ENCODE assay signal across 21 cellular contexts in the genomic region with DNA sequence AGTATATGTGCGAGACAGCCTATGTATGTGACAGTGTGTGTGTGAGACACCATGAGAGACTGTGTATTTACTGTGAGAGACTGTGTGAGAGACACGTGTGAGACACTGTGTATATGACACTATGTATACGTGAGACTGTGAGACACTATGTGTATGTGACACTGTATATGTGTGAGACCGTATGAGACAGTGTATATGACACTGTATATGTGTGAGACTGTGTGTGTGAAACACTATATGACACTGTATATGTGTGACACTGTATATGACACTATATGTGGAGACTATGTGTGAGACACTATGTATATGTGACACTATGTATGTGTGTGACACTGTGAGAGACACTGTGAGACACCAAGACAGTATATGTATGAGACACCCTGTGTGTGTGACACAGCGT. TPM values are rescaled to one million over a fixed set of nuclear protein-coding genes. Genes with fewer than 3 reads are reported as not detected.
DNase-seq lines count a peak whose midpoint lies in the region; ATAC-seq, FAIRE-seq and TF ChIP-seq lines count a peak whose summit lies in the region.
"Had no signal": no experiment of that assay in that cellular context is flagged by ENCODE, and none has a peak within 500 bp of the region (broad histone marks: within the 10 kb centered on the region; RNA-seq: fewer than 3 reads in every experiment).

No MANE protein-coding gene starts in this region.

- TF ChIP-seq CTCF in HCT116 (IDR thresholded peaks at IDR 0.05 in 2 of 3, conservative IDR thresholded peaks at IDR 0.05 in 1 of 3; ENCODE audit: borderline replicate concordance in 1 of 3, insufficient read depth in 1 of 3, low read depth in 2 of 3, low read length in 2 of 3) (no peak), H1 (IDR thresholded peaks at IDR 0.05; ENCODE audit: control extremely low read depth in 1 of 3, insufficient read depth in 1 of 3, low read depth in 1 of 3, low read length in 3 of 3) (no peak), natural killer cell (IDR thresholded peaks at IDR 0.05) (no peak)

- no peak overlapping the region for H2BK120ac ChIP-seq in H1 (replicated peaks; ENCODE audit: low read depth, low read length)

- no peak for DNase-seq in GM12891 (ENCODE audit: insufficient read length, low spot score)
- DNase-seq in HCT116 (ENCODE audit: low read depth, low spot score), result no peak
- no peak for DNase-seq in H1 (ENCODE audit: low read depth in 1 of 2, low spot score in 2 of 2)
- no peak for DNase-seq in natural killer cell
- DNase-seq in MV-4-11 (lab: John Stamatoyannopoulos, UW), result no peak
- DNase-seq in activated naive CD8-positive, alpha-beta T cell treated with anti-CD3 and anti-CD28 coated beads for 36 hours, result no peak
- DNase-seq in CD1c-positive myeloid dendritic cell (ENCODE audit: extremely low spot score), result no peak
- DNase-seq: ACHN; BE2C; C1 segment of cervical spinal cord; Caco-2; CD4-positive, alpha-beta T cell; GM23248; HCEC 1CT; HFFc6 had no signal

- no peak overlapping the region for H2BK15ac ChIP-seq in H1 (ENCODE audit: low read length)

- H2BK5ac ChIP-seq in H1 (ENCODE audit: low read depth, low read length), result peak overlapping the region; percentile 50; the same call in 1 of the 2 replicates

- H3K23ac ChIP-seq in H1 (ENCODE audit: insufficient read length), result no peak overlapping the region

- H3K18ac ChIP-seq in H1 (ENCODE audit: extremely low read depth, low read length), result no peak overlapping the region

- H3K14ac ChIP-seq in H1 (ENCODE audit: insufficient read length), result no peak overlapping the region

- no peak overlapping the region for H3K4me3 Mint-ChIP-seq in natural killer cell
- no peak overlapping the region for H3K4me3 Mint-ChIP-seq in activated naive CD8-positive, alpha-beta T cell treated with anti-CD3 and anti-CD28 coated beads for 36 hours
- H3K4me3 Mint-ChIP-seq: CD4-positive, alpha-beta T cell; HFFc6 had no signal

- H3K4ac ChIP-seq in H1 (replicated peaks; ENCODE audit: insufficient read length, low read depth, low read length), result peak overlapping the region; percentile 91

- no peaks in the 10 kb centered on the region for H3K4me1 ChIP-seq in HCT116 (ENCODE audit: control insufficient read depth in 1 of 2, insufficient read depth in 2 of 2, low read length in 2 of 2)
- H3K4me1 ChIP-seq in H1 (replicated peaks in 1 of 4; ENCODE audit: control insufficient read depth in 3 of 4, insufficient read depth in 4 of 4, low read length in 3 of 4), result no peaks in the 10 kb centered on the region; a peak in 1 of 7 replicates
- H3K4me1 ChIP-seq: BE2C, Caco-2 had no signal

- no peaks in the 10 kb centered on the region for H3K23me2 ChIP-seq in H1 (ENCODE audit: low read depth, low read length)

- H3K27me3 ChIP-seq in HCT116 (ENCODE audit: insufficient read depth, low read length) (no peaks in the 10 kb centered on the region), H1 (replicated peaks in 1 of 4; ENCODE audit: control insufficient read depth in 3 of 4, extremely low read depth in 1 of 4, insufficient read depth in 3 of 4, low read length in 3 of 4) (no peaks in the 10 kb centered on the region)
- H3K27me3 ChIP-seq: BE2C had no signal

- intact Hi-C loops in HCT116 (cut with micrococcal nuclease) (no loop called here), natural killer cell (cut with micrococcal nuclease) (no loop called here)

- 0 out of 2 replicates have a peak overlapping the region, but pooled peaks have one; percentile 5 for H2AK5ac ChIP-seq in H1 (ENCODE audit: low read depth, low read length)

- ATAC-seq in HCT116 (0 out of 2 replicates have a peak, but pooled peaks have one; percentile 6), natural killer cell (peak in 2 of 3 donors; percentile 17 to 18)

- WGBS in H1 (ENCODE audit: extremely low coverage in 1 of 2, insufficient coverage in 1 of 2, insufficient read length in 1 of 2, insufficient replicate concordance in 2 of 2, low coverage in 1 of 2, low lambda C conversion rate in 2 of 2, missing lambda C conversion rate in 1 of 2), 2 experiments, result 90% methylated on average over 5 of the region's 5 CpGs; no CpG with 5 or more reads in 1 of the 2 experiments

- no peaks in the 10 kb centered on the region for H3K9me3 ChIP-seq in HCT116 (ENCODE audit: control insufficient read depth in 1 of 2, insufficient read depth in 1 of 2, low read depth in 1 of 2, low read length in 2 of 2)
- no peaks in the 10 kb centered on the region for H3K9me3 ChIP-seq in H1 (ENCODE audit: insufficient read depth in 2 of 2, low read depth in 1 of 2, low read length in 1 of 2)
- H3K9me3 ChIP-seq: BE2C, Caco-2 had no signal

- no peak overlapping the region for H2BK20ac ChIP-seq in H1 (ENCODE audit: low read length)

- no peak overlapping the region for H3K56ac ChIP-seq in H1 (replicated peaks; ENCODE audit: insufficient read length, low read depth, low read length)

- no peak overlapping the region for H4K5ac ChIP-seq in H1 (ENCODE audit: insufficient read length, low read depth, low read length)

- CTCF ChIA-PET in HCT116 (lab: Charles Lee) (no interaction called here), H1 (lab: Charles Lee; ENCODE audit: partially characterized antibody) (no interaction called here)

- H3K36me3 ChIP-seq in HCT116 (ENCODE audit: control insufficient read depth in 1 of 2, insufficient read depth in 2 of 2, low read length in 2 of 2), result peaks cover 21 to 32% of the 10 kb centered on the region in 2 experiments; a peak in 3 of 4 replicates
- peaks cover 10 to 34% (median 22%) of the 10 kb centered on the region in 4 experiments for H3K36me3 ChIP-seq in H1 (ENCODE audit: control insufficient read depth in 2 of 4, insufficient read depth in 4 of 4, low read length in 3 of 4)
- H3K36me3 ChIP-seq: BE2C had no signal

- H4K8ac ChIP-seq in H1 (ENCODE audit: extremely low read depth, insufficient read depth, low read length), result no peak overlapping the region

- no peak overlapping the region for H2BK12ac ChIP-seq in H1 (ENCODE audit: low read depth, low read length)

- RAD21 ChIA-PET in HCT116 (lab: Charles Lee; ENCODE audit: low non-redundant PET in 1 of 2, low total read pairs in 2 of 2, uncharacterized antibody in 2 of 2, unreplicated experiment in 2 of 2), result no interaction called here

- no TSS peak for BruUV-seq in HCT116 (replicated peaks; lab: Mats Ljungman, UMichigan)

- TF ChIP-seq RAD21 in HCT116 (IDR thresholded peaks at IDR 0.05; ENCODE audit: low read depth) (no peak), H1 (IDR thresholded peaks at IDR 0.05 in 1 of 2, conservative IDR thresholded peaks at IDR 0.05 in 1 of 2; ENCODE audit: low read depth in 2 of 2, low read length in 2 of 2) (no peak)

- POLR2A ChIA-PET in HCT116 (lab: Charles Lee), result no interaction called here
- POLR2A ChIA-PET in H1 (lab: Charles Lee; ENCODE audit: partially characterized antibody), result no interaction called here

- no peak overlapping the region for H4K91ac ChIP-seq in H1 (replicated peaks; ENCODE audit: insufficient read length, low read length)

- no peaks in the 10 kb centered on the region; the same call in 1 of the 2 replicates for H3K79me1 ChIP-seq in H1 (ENCODE audit: low read depth, low read length)

- H3K4me1 Mint-ChIP-seq in natural killer cell, result peaks cover 0 to 5% of the 10 kb centered on the region in 2 donors
- no peaks in the 10 kb centered on the region for H3K4me1 Mint-ChIP-seq in activated naive CD8-positive, alpha-beta T cell treated with anti-CD3 and anti-CD28 coated beads for 36 hours

- H3K9me3 Mint-ChIP-seq in natural killer cell, result no peaks in the 10 kb centered on the region
- no peaks in the 10 kb centered on the region for H3K9me3 Mint-ChIP-seq in activated naive CD8-positive, alpha-beta T cell treated with anti-CD3 and anti-CD28 coated beads for 36 hours
- H3K9me3 Mint-ChIP-seq: CD4-positive, alpha-beta T cell; HFFc6 had no signal

- H4K20me1 ChIP-seq in HCT116 (ENCODE audit: insufficient read depth), result no peaks in the 10 kb centered on the region
- H4K20me1 ChIP-seq in H1 (replicated peaks in 1 of 2; ENCODE audit: control insufficient read depth in 1 of 2, insufficient read depth in 2 of 2, low read length in 2 of 2), result peaks cover 2 to 24% of the 10 kb centered on the region in 2 experiments

- H3K27ac Mint-ChIP-seq in natural killer cell, result no peak overlapping the region
- no peak overlapping the region for H3K27ac Mint-ChIP-seq in activated naive CD8-positive, alpha-beta T cell treated with anti-CD3 and anti-CD28 coated beads for 36 hours
- H3K27ac Mint-ChIP-seq: CD4-positive, alpha-beta T cell; HFFc6 had no signal

- H3K79me2 ChIP-seq in HCT116 (ENCODE audit: insufficient read depth, low read length), result no peaks in the 10 kb centered on the region
- no peaks in the 10 kb centered on the region for H3K79me2 ChIP-seq in H1 (ENCODE audit: control insufficient read depth in 1 of 2, insufficient read depth in 2 of 2, low read length in 2 of 2)

- H3K9ac ChIP-seq in HCT116 (ENCODE audit: low read length) (no peak overlapping the region), H1 (replicated peaks in 1 of 4; ENCODE audit: extremely low read depth in 1 of 4, low read depth in 3 of 4, low read length in 3 of 4) (no peak overlapping the region; a peak in 1 of 7 replicates)
- H3K9ac ChIP-seq: GM23248 had no signal

- H3K9me2 ChIP-seq in HCT116 (ENCODE audit: insufficient read depth), result no peaks in the 10 kb centered on the region

- H3K36me3 Mint-ChIP-seq in natural killer cell, result no peaks in the 10 kb centered on the region
- no peaks in the 10 kb centered on the region for H3K36me3 Mint-ChIP-seq in activated naive CD8-positive, alpha-beta T cell treated with anti-CD3 and anti-CD28 coated beads for 36 hours

- FAIRE-seq in GM12891 (lab: Jason Lieb, UNC) (peak; percentile 57), H1 (lab: Jason Lieb, UNC) (no peak)
- FAIRE-seq: A204.1, D721Med, G401.6, GM12892, GM18507, H54 had no signal

- H3K4me3 ChIP-seq in HCT116 (replicated peaks in 1 of 2; ENCODE audit: low read depth in 1 of 2, low read length in 2 of 2) (no peak overlapping the region), H1 (ENCODE audit: extremely low read depth in 1 of 4, insufficient read depth in 2 of 4, low read depth in 3 of 4, low read length in 4 of 4) (no peak overlapping the region)
- H3K4me3 ChIP-seq: GM23248 had no signal

- H3K27ac ChIP-seq in HCT116 (ENCODE audit: low read depth, low read length) (no peak overlapping the region), H1 (ENCODE audit: low read depth, low read length) (no peak overlapping the region)
- H3K27ac ChIP-seq: GM23248 had no signal

- H2AFZ ChIP-seq in HCT116 (ENCODE audit: low read depth, low read length, poor library complexity, severe bottlenecking) (no peak overlapping the region), H1 (ENCODE audit: low read length) (no peak overlapping the region)
- H2AFZ ChIP-seq: GM23248 had no signal

- H3K27me3 Mint-ChIP-seq in natural killer cell (ENCODE audit: low read depth in 2 of 2), result peaks cover 0 to 9% of the 10 kb centered on the region in 2 donors
- no peaks in the 10 kb centered on the region for H3K27me3 Mint-ChIP-seq in activated naive CD8-positive, alpha-beta T cell treated with anti-CD3 and anti-CD28 coated beads for 36 hours
- H3K27me3 Mint-ChIP-seq: CD4-positive, alpha-beta T cell had no signal

- no peak overlapping the region for H3K4me2 ChIP-seq in HCT116 (ENCODE audit: low read length)
- H3K4me2 ChIP-seq in H1 (ENCODE audit: insufficient read depth in 1 of 2, low read depth in 2 of 2, low read length in 2 of 2), result no peak overlapping the region

- no peak for TF ChIP-seq POLR2A in GM12891 (IDR thresholded peaks at IDR 0.05; ENCODE audit: low read depth, low read length)
- TF ChIP-seq POLR2A in HCT116 (IDR thresholded peaks at IDR 0.05; ENCODE audit: borderline replicate concordance, extremely low read depth, insufficient read depth, insufficient read length), result no peak
- TF ChIP-seq POLR2A in H1 (IDR thresholded peaks at IDR 0.05; ENCODE audit: control extremely low read depth in 1 of 2, low read depth in 2 of 2, low read length in 2 of 2), result no peak

- TF ChIP-seq EP300 in H1 (IDR thresholded peaks at IDR 0.05; ENCODE audit: borderline replicate concordance in 1 of 2, low read depth in 2 of 2, low read length in 2 of 2), result no peak

RNA-seq across cellular contexts. Expression of a gene that starts 52.9 kb away (rescaled TPM):
- polyA plus RNA-seq in GM12891 (2012; ENCODE audit: low read depth, missing spikeins), result 12.1 TPM
- total RNA-seq in HCT116 (2021; ENCODE audit: unreplicated experiment), result 46.9 TPM
- 33.1 and 43.6 TPM in 2 replicates for polyA plus RNA-seq in HCT116 (2012)
- total RNA-seq in H1 (2021; fragmentation: NEBNext Ultra II Directional; extraction: Animal tissue kit (Norgen Biotek cat#: 25700)), result 95.9 and 103 TPM in 2 replicates
- 27.8 and 32.8 TPM in 2 replicates for polyA plus RNA-seq in H1 (2011; rRNA removed)
- polyA plus RNA-seq in H1 (2011; cell fraction: cytosol; rRNA removed), result 47.8 TPM
- polyA plus RNA-seq in H1 (2011; cell fraction: nucleus; rRNA removed), result 45.6 TPM
- 67.2 to 79.0 TPM (median 73.8 TPM) in 4 replicates for polyA plus RNA-seq in H1 (2012, experiment 1 of 2)
- 9.8 TPM for polyA plus RNA-seq in H1 (2012, experiment 2 of 2)
- 35.3 TPM for polyA plus RNA-seq in H1 (2013, experiment 1 of 2)
- polyA plus RNA-seq in H1 (2013, experiment 2 of 2), result 36.5 TPM
- polyA minus RNA-seq in H1 (2011; rRNA and poly(A)+ RNA removed), result 71.0 and 97.4 TPM in 2 replicates
- 40.3 TPM for polyA minus RNA-seq in H1 (2011; cell fraction: cytosol; rRNA and poly(A)+ RNA removed)
- 47.4 TPM for polyA minus RNA-seq in H1 (2011; cell fraction: nucleus; rRNA and poly(A)+ RNA removed)
- 10 to 100 TPM; 41.5 to 70.9 (median 58.1) TPM for total RNA-seq in natural killer cell
- total RNA-seq in activated naive CD8-positive, alpha-beta T cell treated with anti-CD3 and anti-CD28 coated beads for 36 hours, result 10 to 100 TPM; 24.9 to 26.0 TPM
